In genomic region chr2:44952806-44953685, GRCh38 we compare ENCODE assay signal across 8 cellular contexts. TPM values are rescaled to one million over a fixed set of nuclear protein-coding genes. Genes with fewer than 3 reads are reported as not detected.
DNase-seq lines count a peak whose midpoint lies in the region; ATAC-seq, FAIRE-seq and TF ChIP-seq lines count a peak whose summit lies in the region.

No MANE protein-coding gene starts in this region.

- H3K4me3 ChIP-seq in brain microvascular endothelial cell (ENCODE audit: low read depth, low read length) = peak overlapping the region; percentile 27
- H3K4me3 ChIP-seq in lower lobe of right lung = peak overlapping the region; percentile 39
- peak overlapping the region in 3 of 4 donors; percentile 3 to 43 (median 23) for H3K4me3 ChIP-seq in transverse colon

- H3K4me1 ChIP-seq in lower lobe of right lung (peaks cover 33% of the 10 kb centered on the region), transverse colon (peaks cover 14 to 38% (median 29%) of the 10 kb centered on the region in 4 donors)

- FAIRE-seq in urothelium cell line (lab: Jason Lieb, UNC) = no peak

- ATAC-seq in lower lobe of right lung (no peak), GM21367 (IDR thresholded peaks at IDR 0.05; ENCODE audit: unreplicated experiment) (no peak)

- H3K27ac ChIP-seq in brain microvascular endothelial cell = no peak overlapping the region
- no peak overlapping the region for H3K27ac ChIP-seq in lower lobe of right lung
- no peak overlapping the region for H3K27ac ChIP-seq in transverse colon

- peaks cover 55% of the 10 kb centered on the region for H3K27me3 Mint-ChIP-seq in activated naive CD4-positive, alpha-beta T cell treated with anti-CD3 and anti-CD28 coated beads, Interleukin-2, amount 50 U/mL, for 24 hours

- WGBS in transverse colon (ENCODE audit: low coverage in 1 of 2), 2 donors = 15 to 24% methylated on average over 4 to 40 of the region's 44 CpGs

- no peaks in the 10 kb centered on the region for H3K9me3 Mint-ChIP-seq in activated naive CD4-positive, alpha-beta T cell treated with anti-CD3 and anti-CD28 coated beads, Interleukin-2, amount 50 U/mL, for 24 hours

- H3K4me1 Mint-ChIP-seq in activated naive CD4-positive, alpha-beta T cell treated with anti-CD3 and anti-CD28 coated beads, Interleukin-2, amount 50 U/mL, for 24 hours = peaks cover 32% of the 10 kb centered on the region

- peaks cover 56% of the 10 kb centered on the region for H3K27me3 ChIP-seq in brain microvascular endothelial cell (replicated peaks)
- H3K27me3 ChIP-seq in lower lobe of right lung (ENCODE audit: low read depth) = peaks cover 82% of the 10 kb centered on the region
- H3K27me3 ChIP-seq in transverse colon = peaks cover 94% of the 10 kb centered on the region

- H3K9me3 ChIP-seq in lower lobe of right lung (no peaks in the 10 kb centered on the region), transverse colon (no peaks in the 10 kb centered on the region)

- no peak for TF ChIP-seq POLR2A in transverse colon (IDR thresholded peaks at IDR 0.05)

- H3K4me3 Mint-ChIP-seq in activated naive CD4-positive, alpha-beta T cell treated with anti-CD3 and anti-CD28 coated beads, Interleukin-2, amount 50 U/mL, for 24 hours = peak overlapping the region; percentile 45

- no peak for TF ChIP-seq EP300 in transverse colon (IDR thresholded peaks at IDR 0.05; ENCODE audit: low read depth)

- intact Hi-C loops in lower lobe of right lung (cut with DNase I) (no loop called here), transverse colon (cut with DNase I; ENCODE audit: low total_unique reads) (loop anchor here (5.0 kb wide), 1 partner anchor 471 kb away; no protein-coding TSS in a partner anchor)

- DNase-seq in activated naive CD4-positive, alpha-beta T cell treated with Interleukin-2 at 50 U/mL for 16 hours = no peak
- DNase-seq in brain microvascular endothelial cell (no peak), lower lobe of right lung (no peak), transverse colon (no peak), DMS79 (lab: John Stamatoyannopoulos, UW) (no peak), urothelium cell line (ENCODE audit: low spot score) (no peak)

- no peaks in the 10 kb centered on the region for H3K36me3 Mint-ChIP-seq in activated naive CD4-positive, alpha-beta T cell treated with anti-CD3 and anti-CD28 coated beads, Interleukin-2, amount 50 U/mL, for 24 hours

- H3K36me3 ChIP-seq in brain microvascular endothelial cell (replicated peaks) (no peaks in the 10 kb centered on the region), lower lobe of right lung (no peaks in the 10 kb centered on the region), transverse colon (no peaks in the 10 kb centered on the region)

- in situ Hi-C loops in brain microvascular endothelial cell (cut with HindIII; ENCODE audit: low pct_ligation_motif_present, low sequenced_read_pairs) (no loop called here), transverse colon (cut with MboI; ENCODE audit: low pct_ligation_motif_present in 1 of 4, low pct_unique_long_range_greater_than_20kb in 1 of 4, low sequenced_read_pairs in 3 of 4) (loop anchor here (10.0 to 25.0 kb wide), 4 partner anchors 466 to 916 kb away; no protein-coding TSS in a partner anchor)

- H3K27ac Mint-ChIP-seq in activated naive CD4-positive, alpha-beta T cell treated with anti-CD3 and anti-CD28 coated beads, Interleukin-2, amount 50 U/mL, for 24 hours = no peak overlapping the region

- TF ChIP-seq CTCF in brain microvascular endothelial cell (IDR thresholded peaks at IDR 0.05; ENCODE audit: low read depth, low read length, missing control alignments) = no peak
- TF ChIP-seq CTCF in lower lobe of right lung (IDR thresholded peaks at IDR 0.05) = no peak
- TF ChIP-seq CTCF in transverse colon (IDR thresholded peaks at IDR 0.05) = no peak

RNA-seq across cellular contexts. Expression of gene SIX3, which starts 11.5 kb away (rescaled TPM):
- total RNA-seq in lower lobe of right lung (not detected), transverse colon (not detected)

RNA-seq across cellular contexts. Expression of gene SIX2, which starts 56.2 kb away (rescaled TPM):
- total RNA-seq in lower lobe of right lung (0.38 TPM), transverse colon (under 1 TPM in 2 of 4 donors, not detected in 2; 0.14 to 0.32 TPM)
